Comparison of ENCODE assay signal across 11 cellular contexts in the genomic region with DNA sequence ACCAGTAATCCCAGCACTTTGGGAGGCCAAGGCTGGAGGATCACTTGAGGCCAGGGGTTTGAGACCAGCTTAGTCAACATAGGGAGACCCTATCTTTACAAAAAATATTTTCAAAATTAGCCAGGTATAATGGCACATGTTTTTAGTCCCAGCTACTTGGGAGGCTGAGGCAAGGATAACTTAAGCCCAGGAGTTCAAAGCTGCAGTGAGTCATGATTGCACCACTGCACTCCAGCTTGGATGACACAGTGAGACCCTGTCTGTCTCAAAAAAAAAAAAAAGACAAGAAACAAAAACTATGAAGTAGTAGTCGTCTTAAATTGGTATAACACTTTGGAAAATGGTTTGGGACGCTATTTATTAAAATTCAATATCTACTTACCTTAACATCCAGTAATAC. TPM values are rescaled to one million over a fixed set of nuclear protein-coding genes. Genes with fewer than 3 reads are reported as not detected.
DNase-seq lines count a peak whose midpoint lies in the region; ATAC-seq and TF ChIP-seq lines count a peak whose summit lies in the region.
"Had no signal": no experiment of that assay in that cellular context is flagged by ENCODE, and none has a peak within 500 bp of the region (broad histone marks: within the 10 kb centered on the region; RNA-seq: fewer than 3 reads in every experiment).

No MANE protein-coding gene starts in this region.

- H3K27me3 Mint-ChIP-seq in CD4-positive, alpha-beta T cell, result no peaks in the 10 kb centered on the region
- H3K27me3 Mint-ChIP-seq in activated CD4-positive, alpha-beta memory T cell treated with anti-CD3 and anti-CD28 coated beads, Interleukin-2, amount 10 ng/mL, durations not matched to agents 7 days and 5 days, result no peaks in the 10 kb centered on the region
- no peaks in the 10 kb centered on the region for H3K27me3 Mint-ChIP-seq in WTC11 (ENCODE audit: low read depth)
- H3K27me3 Mint-ChIP-seq: CD8-positive, alpha-beta memory T cell had no signal

- DNase-seq in CD4-positive, alpha-beta T cell, result no peak
- DNase-seq in M059J (ENCODE audit: low read depth) (peak; percentile 54), kidney tubule cell (ENCODE audit: low spot score) (peak; percentile 26), WTC11 (ENCODE audit: low spot score) (no peak), COLO668 (lab: John Stamatoyannopoulos, UW; ENCODE audit: unreplicated experiment) (no peak)
- no peak for DNase-seq in activated CD4-positive, alpha-beta memory T cell treated with anti-CD3 and anti-CD28 coated beads, Interleukin-2, amount 10 ng/mL, durations not matched to agents 7 days and 5 days
- DNase-seq in stimulated activated CD4-positive, alpha-beta T cell treated with anti-CD3 and anti-CD28 coated beads, Interleukin-2, amount 100 ng/mL, for 48 hours, result no peak

- H3K4me3 Mint-ChIP-seq in CD4-positive, alpha-beta T cell, result no peak overlapping the region
- no peak overlapping the region for H3K4me3 Mint-ChIP-seq in activated CD4-positive, alpha-beta memory T cell treated with anti-CD3 and anti-CD28 coated beads, Interleukin-2, amount 10 ng/mL, durations not matched to agents 7 days and 5 days
- H3K4me3 Mint-ChIP-seq in WTC11, result no peak overlapping the region

- no peaks in the 10 kb centered on the region for H3K9me3 Mint-ChIP-seq in CD4-positive, alpha-beta T cell
- no peaks in the 10 kb centered on the region for H3K9me3 Mint-ChIP-seq in activated CD4-positive, alpha-beta memory T cell treated with anti-CD3 and anti-CD28 coated beads, Interleukin-2, amount 10 ng/mL, durations not matched to agents 7 days and 5 days
- no peaks in the 10 kb centered on the region for H3K9me3 Mint-ChIP-seq in WTC11
- H3K9me3 Mint-ChIP-seq: CD8-positive, alpha-beta memory T cell had no signal

- intact Hi-C loops in CD4-positive, alpha-beta T cell (cut with DNase I, micrococcal nuclease), result loop anchor here in 1 of 2 experiments (5.0 kb wide), 1 partner anchor 57 kb away; no protein-coding TSS in a partner anchor

- no peaks in the 10 kb centered on the region for H3K9me3 ChIP-seq in CD4-positive, alpha-beta T cell (ENCODE audit: control insufficient read depth, low read length)
- H3K9me3 ChIP-seq: HAP-1 had no signal

- CTCF ChIA-PET in CD4-positive, alpha-beta T cell (lab: Charles Lee), result interaction anchor here (1.4 to 1.6 kb wide), 2 partner anchors 20 to 71 kb away, joined by 4 to 5 read pairs; no protein-coding TSS in a partner anchor
- CTCF ChIA-PET in activated CD4-positive, alpha-beta memory T cell treated with anti-CD3 and anti-CD28 coated beads, Interleukin-2, amount 10 ng/mL, durations not matched to agents 7 days and 5 days (lab: Charles Lee), result interaction anchor here (0.8 to 2.1 kb wide), 6 partner anchors 8 to 134 kb away, joined by 3 to 12 read pairs (median 4); partner anchors contain the start of genes AIM2 and IFI16
- CTCF ChIA-PET in WTC11 (lab: Charles Lee), result interaction anchor here (1.0 to 1.3 kb wide), 2 partner anchors 90 to 146 kb away, joined by 3 read pairs; no protein-coding TSS in a partner anchor

- H3K27me3 ChIP-seq in CD4-positive, alpha-beta T cell (ENCODE audit: control insufficient read depth, insufficient read depth, low read length), result no peaks in the 10 kb centered on the region

- no peak for ATAC-seq in CD4-positive, alpha-beta T cell (ENCODE audit: poor library complexity)
- ATAC-seq in HG03135 (IDR thresholded peaks at IDR 0.05; ENCODE audit: unreplicated experiment) (no peak), WTC11 (no peak)

- no peak overlapping the region for H3K27ac ChIP-seq in CD4-positive, alpha-beta T cell (ENCODE audit: low read depth, low read length)
- H3K27ac ChIP-seq: coronary artery had no signal

- POLR2A ChIA-PET in CD4-positive, alpha-beta T cell (lab: Charles Lee), result interaction anchor here (0.7 to 2.8 kb wide), 5 partner anchors 8 to 71 kb away, joined by 4 to 29 read pairs (median 11); partner anchors contain the start of genes AIM2 and IFI16
- POLR2A ChIA-PET in activated CD4-positive, alpha-beta memory T cell treated with anti-CD3 and anti-CD28 coated beads, Interleukin-2, amount 10 ng/mL, durations not matched to agents 7 days and 5 days (lab: Charles Lee), result interaction anchor here (0.9 to 4.8 kb wide), 12 partner anchors 8 to 70 kb away, joined by 3 to 66 read pairs (median 7); partner anchors contain the start of genes AIM2 and IFI16
- POLR2A ChIA-PET in WTC11 (lab: Charles Lee), result no interaction called here

- peaks cover 27% of the 10 kb centered on the region for H3K4me1 Mint-ChIP-seq in CD4-positive, alpha-beta T cell (ENCODE audit: low read depth)
- H3K4me1 Mint-ChIP-seq in activated CD4-positive, alpha-beta memory T cell treated with anti-CD3 and anti-CD28 coated beads, Interleukin-2, amount 10 ng/mL, durations not matched to agents 7 days and 5 days, result peaks cover 62% of the 10 kb centered on the region
- peaks cover 12% of the 10 kb centered on the region for H3K4me1 Mint-ChIP-seq in WTC11

- TF ChIP-seq CTCF in CD4-positive, alpha-beta T cell (IDR thresholded peaks at IDR 0.05), result no peak
- no peak for TF ChIP-seq CTCF in WTC11 (IDR thresholded peaks at IDR 0.05)

- no peaks in the 10 kb centered on the region for H3K36me3 Mint-ChIP-seq in CD4-positive, alpha-beta T cell (ENCODE audit: low read depth)
- peaks cover 53% of the 10 kb centered on the region for H3K36me3 Mint-ChIP-seq in activated CD4-positive, alpha-beta memory T cell treated with anti-CD3 and anti-CD28 coated beads, Interleukin-2, amount 10 ng/mL, durations not matched to agents 7 days and 5 days (ENCODE audit: low read depth)
- no peaks in the 10 kb centered on the region for H3K36me3 Mint-ChIP-seq in WTC11

- peak overlapping the region; percentile 91 for H3K27ac Mint-ChIP-seq in CD4-positive, alpha-beta T cell
- H3K27ac Mint-ChIP-seq in activated CD4-positive, alpha-beta memory T cell treated with anti-CD3 and anti-CD28 coated beads, Interleukin-2, amount 10 ng/mL, durations not matched to agents 7 days and 5 days, result peak overlapping the region; percentile 21
- no peak overlapping the region for H3K27ac Mint-ChIP-seq in WTC11

TF ChIP-seq in WTC11, 78 proteins besides CTCF, POLR2A, EP300 and RAD21 (continues in another document):
- TF ChIP-seq TCF7 (CRISPR knock-in tag; IDR thresholded peaks at IDR 0.05; ENCODE audit: low read depth) (no peak), MXD4 (CRISPR knock-in tag; IDR thresholded peaks at IDR 0.05; ENCODE audit: borderline replicate concordance) (no peak), NFATC4 (CRISPR knock-in tag; IDR thresholded peaks at IDR 0.05) (no peak), ZNF423 (CRISPR knock-in tag; IDR thresholded peaks at IDR 0.05) (no peak), ZBTB21 (CRISPR knock-in tag; IDR thresholded peaks at IDR 0.05; ENCODE audit: borderline replicate concordance) (no peak)
- TF ChIP-seq, protein P1, sequence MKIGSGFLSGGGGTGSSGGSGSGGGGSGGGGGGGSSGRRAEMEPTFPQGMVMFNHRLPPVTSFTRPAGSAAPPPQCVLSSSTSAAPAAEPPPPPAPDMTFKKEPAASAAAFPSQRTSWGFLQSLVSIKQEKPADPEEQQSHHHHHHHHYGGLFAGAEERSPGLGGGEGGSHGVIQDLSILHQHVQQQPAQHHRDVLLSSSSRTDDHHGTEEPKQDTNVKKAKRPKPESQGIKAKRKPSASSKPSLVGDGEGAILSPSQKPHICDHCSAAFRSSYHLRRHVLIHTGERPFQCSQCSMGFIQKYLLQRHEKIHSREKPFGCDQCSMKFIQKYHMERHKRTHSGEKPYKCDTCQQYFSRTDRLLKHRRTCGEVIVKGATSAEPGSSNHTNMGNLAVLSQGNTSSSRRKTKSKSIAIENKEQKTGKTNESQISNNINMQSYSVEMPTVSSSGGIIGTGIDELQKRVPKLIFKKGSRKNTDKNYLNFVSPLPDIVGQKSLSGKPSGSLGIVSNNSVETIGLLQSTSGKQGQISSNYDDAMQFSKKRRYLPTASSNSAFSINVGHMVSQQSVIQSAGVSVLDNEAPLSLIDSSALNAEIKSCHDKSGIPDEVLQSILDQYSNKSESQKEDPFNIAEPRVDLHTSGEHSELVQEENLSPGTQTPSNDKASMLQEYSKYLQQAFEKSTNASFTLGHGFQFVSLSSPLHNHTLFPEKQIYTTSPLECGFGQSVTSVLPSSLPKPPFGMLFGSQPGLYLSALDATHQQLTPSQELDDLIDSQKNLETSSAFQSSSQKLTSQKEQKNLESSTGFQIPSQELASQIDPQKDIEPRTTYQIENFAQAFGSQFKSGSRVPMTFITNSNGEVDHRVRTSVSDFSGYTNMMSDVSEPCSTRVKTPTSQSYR (CRISPR knock-in tag; IDR thresholded peaks at IDR 0.05), result no peak
- TF ChIP-seq, protein P2, sequence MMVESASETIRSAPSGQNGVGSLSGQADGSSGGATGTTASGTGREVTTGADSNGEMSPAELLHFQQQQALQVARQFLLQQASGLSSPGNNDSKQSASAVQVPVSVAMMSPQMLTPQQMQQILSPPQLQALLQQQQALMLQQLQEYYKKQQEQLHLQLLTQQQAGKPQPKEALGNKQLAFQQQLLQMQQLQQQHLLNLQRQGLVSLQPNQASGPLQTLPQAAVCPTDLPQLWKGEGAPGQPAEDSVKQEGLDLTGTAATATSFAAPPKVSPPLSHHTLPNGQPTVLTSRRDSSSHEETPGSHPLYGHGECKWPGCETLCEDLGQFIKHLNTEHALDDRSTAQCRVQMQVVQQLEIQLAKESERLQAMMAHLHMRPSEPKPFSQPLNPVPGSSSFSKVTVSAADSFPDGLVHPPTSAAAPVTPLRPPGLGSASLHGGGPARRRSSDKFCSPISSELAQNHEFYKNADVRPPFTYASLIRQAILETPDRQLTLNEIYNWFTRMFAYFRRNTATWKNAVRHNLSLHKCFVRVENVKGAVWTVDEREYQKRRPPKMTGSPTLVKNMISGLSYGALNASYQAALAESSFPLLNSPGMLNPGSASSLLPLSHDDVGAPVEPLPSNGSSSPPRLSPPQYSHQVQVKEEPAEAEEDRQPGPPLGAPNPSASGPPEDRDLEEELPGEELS (CRISPR knock-in tag; IDR thresholded peaks at IDR 0.05), result no peak

RNA-seq across cellular contexts. Expression of gene AIM2, which starts 7.7 kb away (rescaled TPM):
- total RNA-seq in CD4-positive, alpha-beta T cell, result under 1 TPM; 0.36 to 0.74 TPM
- total RNA-seq in M059J (2014; rRNA removed; shearing (Covaris generic)), result 1.7 TPM in 1 of 2 replicates, not detected in the other
- total RNA-seq in activated CD4-positive, alpha-beta memory T cell treated with anti-CD3 and anti-CD28 coated beads, Interleukin-2, amount 10 ng/mL, durations not matched to agents 7 days and 5 days, result 10 to 100 TPM; 28.1 to 28.2 TPM
- total RNA-seq in WTC11 (2021), result 1.1 to 1.6 TPM (median 1.4 TPM) in 3 replicates

RNA-seq across cellular contexts. Expression of gene IFI16, which starts 59.2 kb away (rescaled TPM):
- total RNA-seq in CD4-positive, alpha-beta T cell, result 10 to 100 TPM; 36.9 to 37.6 TPM
- total RNA-seq in M059J (2014; rRNA removed; shearing (Covaris generic)), result 75.9 and 103 TPM in 2 replicates
- total RNA-seq in activated CD4-positive, alpha-beta memory T cell treated with anti-CD3 and anti-CD28 coated beads, Interleukin-2, amount 10 ng/mL, durations not matched to agents 7 days and 5 days, result 100 to 1,000 TPM; 394 to 395 TPM
- total RNA-seq in WTC11 (2021), result 2.0 to 3.2 TPM (median 2.9 TPM) in 3 replicates

Comparison
In these comparisons a context has a peak if more than half of its experiments do, and no peak if none do; other contexts are left out.
1. DNase-seq: peak in M059J (single experiment) and kidney tubule cell (single experiment); none in CD4-positive, alpha-beta T cell (0 of 10), activated CD4-positive, alpha-beta memory T cell treated with anti-CD3 and anti-CD28 coated beads, Interleukin-2, amount 10 ng/mL, durations not matched to agents 7 days and 5 days (single experiment), WTC11 (single experiment), stimulated activated CD4-positive, alpha-beta T cell treated with anti-CD3 and anti-CD28 coated beads, Interleukin-2, amount 100 ng/mL, for 48 hours (0 of 2) and COLO668 (single experiment).
2. RNA of gene AIM2, which starts 7.7 kb away (total RNA-seq): 28.1 to 28.2 TPM in activated CD4-positive, alpha-beta memory T cell treated with anti-CD3 and anti-CD28 coated beads, Interleukin-2, amount 10 ng/mL, durations not matched to agents 7 days and 5 days; 1.7 TPM in M059J, 1.1 to 1.6 TPM in WTC11 and 0.36 to 0.74 TPM in CD4-positive, alpha-beta T cell; every median in the first group is over 10 times any median in the second.